Comparison of ENCODE assay signal across 10 cellular contexts in the genomic region with DNA sequence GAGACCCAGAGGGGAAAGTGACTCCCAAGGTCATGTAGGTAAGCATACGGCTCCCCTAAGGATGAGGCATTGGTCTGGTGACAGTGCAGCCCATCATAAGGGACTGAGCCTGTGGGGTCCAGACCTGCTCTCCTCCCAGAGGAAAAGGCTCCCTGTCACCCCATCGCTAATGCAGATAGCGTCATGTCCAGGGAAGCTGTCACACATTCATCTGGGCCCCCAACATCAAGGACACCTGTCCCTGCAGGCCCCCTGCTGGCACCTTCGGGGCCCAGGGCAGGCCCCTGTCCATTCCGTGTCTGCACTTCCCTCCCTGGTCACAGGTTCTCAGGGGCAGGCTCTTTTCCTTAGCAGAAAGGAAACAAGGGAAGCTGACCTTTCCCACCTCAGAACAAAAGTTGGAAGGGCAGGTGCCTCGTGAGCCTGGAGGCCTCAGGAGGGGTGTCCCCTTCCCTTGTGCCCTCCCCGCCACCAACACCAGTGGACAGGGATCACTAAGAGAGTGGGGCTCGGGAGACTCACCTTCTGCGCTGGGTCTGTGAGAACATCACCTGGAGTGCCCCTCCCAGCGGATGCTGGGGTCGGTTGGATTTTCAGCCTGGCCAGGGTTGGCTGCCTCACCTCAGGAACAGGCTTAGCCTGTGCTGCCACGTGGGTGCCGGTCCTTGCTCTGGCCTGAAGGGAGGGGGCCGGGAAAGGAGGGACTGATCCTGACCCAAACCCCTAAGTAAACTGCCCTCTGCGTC. TPM values are rescaled to one million over a fixed set of nuclear protein-coding genes. Genes with fewer than 3 reads are reported as not detected.
DNase-seq lines count a peak whose midpoint lies in the region; ATAC-seq and TF ChIP-seq lines count a peak whose summit lies in the region.
"Had no signal": no experiment of that assay in that cellular context is flagged by ENCODE, and none has a peak within 500 bp of the region (broad histone marks: within the 10 kb centered on the region; RNA-seq: fewer than 3 reads in every experiment).

No MANE protein-coding gene starts in this region.

- peaks cover 31 to 70% (median 36%) of the 10 kb centered on the region in 3 donors for H3K4me1 ChIP-seq in esophagus squamous epithelium
- H3K4me1 ChIP-seq in psoas muscle: peaks cover 20% of the 10 kb centered on the region

- peaks cover 19% of the 10 kb centered on the region for H3K4me1 Mint-ChIP-seq in CD4-positive, alpha-beta T cell (ENCODE audit: low read depth)
- H3K4me1 Mint-ChIP-seq in T-cell: peaks cover 26 to 54% (median 53%) of the 10 kb centered on the region in 3 donors

- H3K27me3 ChIP-seq in CD4-positive, alpha-beta T cell (ENCODE audit: control insufficient read depth, insufficient read depth, low read length): no peaks in the 10 kb centered on the region
- H3K27me3 ChIP-seq in esophagus squamous epithelium (no peaks in the 10 kb centered on the region), psoas muscle (ENCODE audit: insufficient read depth in 3 of 3, low read length in 2 of 3) (no peaks in the 10 kb centered on the region)

- CTCF ChIA-PET in CD4-positive, alpha-beta T cell (lab: Charles Lee): interaction anchor here (1.6 kb wide), 1 partner anchor 75 kb away, joined by 3 read pairs; no protein-coding TSS in a partner anchor
- CTCF ChIA-PET in T-cell (lab: Charles Lee): interaction anchor here (0.6 kb wide), 2 partner anchors 41 to 1051 kb away, joined by 3 to 4 read pairs; no protein-coding TSS in a partner anchor

- no peak for TF ChIP-seq CTCF in CD4-positive, alpha-beta T cell (IDR thresholded peaks at IDR 0.05)
- no peak for TF ChIP-seq CTCF in esophagus squamous epithelium (IDR thresholded peaks at IDR 0.05)
- no peak for TF ChIP-seq CTCF in psoas muscle (IDR thresholded peaks at IDR 0.05)

- POLR2A ChIA-PET in CD4-positive, alpha-beta T cell (lab: Charles Lee): no interaction called here
- POLR2A ChIA-PET in T-cell (lab: Charles Lee): interaction anchor here in 1 of 2 donors (0.5 kb wide), 1 partner anchor 155 kb away, joined by 4 read pairs; no protein-coding TSS in a partner anchor

- peak overlapping the region in 3 of 4 donors; percentile 11 to 19 (median 12) for H3K4me3 ChIP-seq in esophagus squamous epithelium
- H3K4me3 ChIP-seq in psoas muscle: no peak overlapping the region

- no peak for DNase-seq in CD4-positive, alpha-beta T cell
- DNase-seq in T-cell (no peak), esophagus squamous epithelium (lab: John Stamatoyannopoulos, UW) (no peak), psoas muscle (peak; percentile 11 to 40), mucosa of gallbladder (ENCODE audit: low spot score) (no peak), NOMO-1 treated with dmso at 0.1 percent for 144 hours (lab: John Stamatoyannopoulos, UW; ENCODE audit: unreplicated experiment) (no peak), Ammon's horn (ENCODE audit: low spot score) (no peak)
- DNase-seq: C1 segment of cervical spinal cord, NCI-H1694 had no signal

- H3K9me3 ChIP-seq in CD4-positive, alpha-beta T cell (ENCODE audit: control insufficient read depth, low read length): no peaks in the 10 kb centered on the region
- no peaks in the 10 kb centered on the region for H3K9me3 ChIP-seq in esophagus squamous epithelium
- no peaks in the 10 kb centered on the region for H3K9me3 ChIP-seq in psoas muscle

- no peak overlapping the region for H3K27ac ChIP-seq in CD4-positive, alpha-beta T cell (ENCODE audit: low read depth, low read length)
- H3K27ac ChIP-seq in esophagus squamous epithelium (peak overlapping the region; percentile 69 to 81 (median 74)), psoas muscle (peak overlapping the region; percentile 36)

- intact Hi-C loops in CD4-positive, alpha-beta T cell (cut with DNase I, micrococcal nuclease): no loop called here
- intact Hi-C loops in esophagus squamous epithelium (cut with DNase I): no loop called here
- intact Hi-C loops in psoas muscle (cut with DNase I): loop anchor here in 1 of 2 donors (5.0 kb wide), 1 partner anchor 36 kb away; a partner anchor contains a TSS

- H3K4me3 Mint-ChIP-seq in CD4-positive, alpha-beta T cell: no peak overlapping the region
- no peak overlapping the region for H3K4me3 Mint-ChIP-seq in T-cell

- H3K27me3 Mint-ChIP-seq in CD4-positive, alpha-beta T cell: no peaks in the 10 kb centered on the region
- no peaks in the 10 kb centered on the region for H3K27me3 Mint-ChIP-seq in T-cell

- peaks cover 3 to 86% (median 5%) of the 10 kb centered on the region in 3 donors for H3K36me3 ChIP-seq in esophagus squamous epithelium
- peaks cover 0 to 16% of the 10 kb centered on the region in 2 donors for H3K36me3 ChIP-seq in psoas muscle (ENCODE audit: insufficient read depth in 1 of 2, low read depth in 1 of 2)

- ATAC-seq in CD4-positive, alpha-beta T cell (ENCODE audit: poor library complexity): no peak
- ATAC-seq in T-cell (replicated peaks in 1 of 4) (no peak), psoas muscle (no peak), GM18867 (IDR thresholded peaks at IDR 0.05; ENCODE audit: unreplicated experiment) (no peak)

- WGBS in esophagus squamous epithelium, 2 donors: 32 to 52% methylated on average over 6 to 11 of the region's 15 CpGs
- 59 to 63% (median 62%) methylated on average over 15 of the region's 15 CpGs for WGBS in psoas muscle, 3 donors

- peaks cover 73% of the 10 kb centered on the region for H3K36me3 Mint-ChIP-seq in CD4-positive, alpha-beta T cell (ENCODE audit: low read depth)
- H3K36me3 Mint-ChIP-seq in T-cell: peaks cover 20% of the 10 kb centered on the region

- H3K9me3 Mint-ChIP-seq in CD4-positive, alpha-beta T cell: no peaks in the 10 kb centered on the region
- no peaks in the 10 kb centered on the region for H3K9me3 Mint-ChIP-seq in T-cell

- no peak for TF ChIP-seq POLR2A in esophagus squamous epithelium (IDR thresholded peaks at IDR 0.05)

- peak overlapping the region; percentile 54 for H3K27ac Mint-ChIP-seq in CD4-positive, alpha-beta T cell
- H3K27ac Mint-ChIP-seq in T-cell: peak overlapping the region; percentile 22 to 23

RNA-seq across cellular contexts. Expression of a gene that starts 38.2 kb away (rescaled TPM):
- total RNA-seq in CD4-positive, alpha-beta T cell: 10 to 100 TPM; 50.1 to 50.5 TPM
- total RNA-seq in T-cell (100 to 1,000 TPM in 4 of 5 donors, 10 to 100 TPM in 1; 97.2 to 157 (median 122) TPM), esophagus squamous epithelium (10 to 100 TPM; 44.3 to 66.0 (median 51.9) TPM), psoas muscle (10 to 100 TPM; 14.6 to 20.1 (median 17.2) TPM), mucosa of gallbladder (247 TPM)
- polyA plus RNA-seq in psoas muscle: 10 to 100 TPM in 2 of 3 donors, 1 to 10 TPM in 1; 8.6 to 14.0 (median 10.9) TPM

RNA-seq across cellular contexts. Expression of a gene that starts 54.6 kb away (rescaled TPM):
- 1,000 to 10,000 TPM; 2,293 to 2,296 TPM for total RNA-seq in CD4-positive, alpha-beta T cell
- total RNA-seq in T-cell (1,000 to 10,000 TPM; 1,638 to 2,124 (median 1,743) TPM), esophagus squamous epithelium (1,000 to 10,000 TPM in 3 of 4 donors, 100 to 1,000 TPM in 1; 998 to 2,109 (median 1,205) TPM), psoas muscle (1,000 to 10,000 TPM in 1 of 4 donors, 100 to 1,000 TPM in 3; 816 to 1,006 (median 921) TPM), mucosa of gallbladder (984 TPM)
- 1,000 to 10,000 TPM; 1,675 to 2,332 (median 1,765) TPM for polyA plus RNA-seq in psoas muscle

RNA-seq across cellular contexts. Expression of a gene that starts 59.1 kb away (rescaled TPM):
- not detected for total RNA-seq in CD4-positive, alpha-beta T cell
- not detected for total RNA-seq in T-cell
- total RNA-seq in esophagus squamous epithelium: not detected
- not detected for total RNA-seq in psoas muscle
- under 1 TPM in 1 of 3 donors, not detected in 2; 0.03 TPM for polyA plus RNA-seq in psoas muscle
- total RNA-seq in mucosa of gallbladder: not detected

Comparison
In these comparisons a context has a peak if more than half of its experiments do, and no peak if none do; other contexts are left out.
1. DNase-seq: peak in psoas muscle (2 of 2); none in CD4-positive, alpha-beta T cell (0 of 10), T-cell (0 of 34), esophagus squamous epithelium (single experiment), mucosa of gallbladder (single experiment), NOMO-1 treated with dmso at 0.1 percent for 144 hours (single experiment) and Ammon's horn (single experiment).